22 cellular contexts compared by ENCODE assay signal in the genomic region with DNA sequence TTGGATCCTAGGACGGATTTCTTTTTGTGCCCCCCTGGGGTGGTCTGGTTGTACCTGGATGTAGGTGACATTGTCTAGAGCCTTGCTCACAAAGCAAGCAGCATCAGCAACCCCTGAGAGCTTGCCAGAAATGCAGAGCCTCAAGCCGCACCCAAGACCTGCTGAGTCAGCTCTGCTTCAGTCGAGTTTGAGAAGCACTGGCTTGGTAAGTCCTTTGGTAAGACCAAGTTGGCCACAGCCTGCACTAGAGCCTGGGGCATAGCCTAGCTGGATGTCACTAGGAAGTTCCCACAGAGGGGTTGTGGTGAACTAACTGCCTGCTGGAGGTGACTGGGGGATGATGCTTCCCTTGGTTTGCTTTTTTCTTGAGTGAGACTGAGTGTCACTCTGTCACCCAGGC. TPM values are rescaled to one million over a fixed set of nuclear protein-coding genes. Genes with fewer than 3 reads are reported as not detected.
DNase-seq lines count a peak whose midpoint lies in the region; ATAC-seq, FAIRE-seq and TF ChIP-seq lines count a peak whose summit lies in the region.
"Had no signal": no experiment of that assay in that cellular context is flagged by ENCODE, and none has a peak within 500 bp of the region (broad histone marks: within the 10 kb centered on the region; RNA-seq: fewer than 3 reads in every experiment).

No MANE protein-coding gene starts in this region.

- peak overlapping the region in 1 of 2 experiments; percentile 78; a peak in 1 of 4 replicates for H3K4me2 ChIP-seq in H1 (ENCODE audit: insufficient read depth in 1 of 2, low read depth in 2 of 2, low read length in 2 of 2)

- H2BK5ac ChIP-seq in H1 (ENCODE audit: low read depth, low read length), result no peak overlapping the region

- TF ChIP-seq CTCF in H1 (IDR thresholded peaks at IDR 0.05; ENCODE audit: control extremely low read depth in 1 of 3, insufficient read depth in 1 of 3, low read depth in 1 of 3, low read length in 3 of 3) (no peak), osteocyte (IDR thresholded peaks at IDR 0.05) (no peak), chondrocyte (IDR thresholded peaks at IDR 0.05) (no peak)

- H3K23ac ChIP-seq in H1 (ENCODE audit: insufficient read length), result no peak overlapping the region

- no peak overlapping the region for H2BK20ac ChIP-seq in H1 (ENCODE audit: low read length)

- H3K18ac ChIP-seq in H1 (ENCODE audit: extremely low read depth, low read length), result no peak overlapping the region

- H2BK15ac ChIP-seq in H1 (ENCODE audit: low read length), result no peak overlapping the region

- no peaks in the 10 kb centered on the region for H3K79me2 ChIP-seq in H1 (ENCODE audit: control insufficient read depth in 1 of 2, insufficient read depth in 2 of 2, low read length in 2 of 2)

- no peaks in the 10 kb centered on the region for H3K9me3 ChIP-seq in H1 (ENCODE audit: insufficient read depth in 2 of 2, low read depth in 1 of 2, low read length in 1 of 2)
- H3K9me3 ChIP-seq: colonic mucosa, stomach, uterus had no signal

- CTCF ChIA-PET in H1 (lab: Charles Lee; ENCODE audit: partially characterized antibody), result no interaction called here

- H3K56ac ChIP-seq in H1 (replicated peaks; ENCODE audit: insufficient read length, low read depth, low read length), result no peak overlapping the region

- H3K4me1 ChIP-seq in H1 (replicated peaks in 1 of 4; ENCODE audit: control insufficient read depth in 3 of 4, insufficient read depth in 4 of 4, low read length in 3 of 4), result no peaks in the 10 kb centered on the region; a peak in 1 of 7 replicates
- H3K4me1 ChIP-seq: colonic mucosa had no signal

- no peak for TF ChIP-seq EP300 in H1 (IDR thresholded peaks at IDR 0.05; ENCODE audit: borderline replicate concordance in 1 of 2, low read depth in 2 of 2, low read length in 2 of 2)

- H4K91ac ChIP-seq in H1 (replicated peaks; ENCODE audit: insufficient read length, low read length), result no peak overlapping the region

- H4K8ac ChIP-seq in H1 (ENCODE audit: extremely low read depth, insufficient read depth, low read length), result 0 out of 2 replicates have a peak overlapping the region, but pooled peaks have one; percentile 78

- no peak overlapping the region for H3K4ac ChIP-seq in H1 (replicated peaks; ENCODE audit: insufficient read length, low read depth, low read length)

- ATAC-seq in left colon (peak; percentile 51), GM21381 (IDR thresholded peaks at IDR 0.05; ENCODE audit: unreplicated experiment) (no peak)
- ATAC-seq: activated CD4-positive, alpha-beta T cell treated with anti-CD3 and anti-CD28 coated beads for 36 hours had no signal

- DNase-seq in ELF-1 (ENCODE audit: low read depth, low spot score), result peak; percentile 66
- DNase-seq in NCI-H146 (lab: John Stamatoyannopoulos, UW), result peak; percentile 34
- DNase-seq in H1 (ENCODE audit: low read depth in 1 of 2, low spot score in 2 of 2), result no peak
- no peak for DNase-seq in left colon
- no peak for DNase-seq in osteocyte (ENCODE audit: extremely low spot score, unreplicated experiment)
- no peak for DNase-seq in chondrocyte (ENCODE audit: low spot score)
- no peak for DNase-seq in 8988T
- DNase-seq: activated CD4-positive, alpha-beta T cell treated with anti-CD3 and anti-CD28 coated beads for 36 hours; activated CD8-positive, alpha-beta memory T cell treated with anti-CD3 and anti-CD28 coated beads, Interleukin-2, amount 50 U/mL, for 4 hours; activated effector memory CD4-positive, alpha-beta T cell treated with anti-CD3 and anti-CD28 coated beads, Interleukin-2, amount 50 U/mL, for 16 hours; colonic mucosa; COR-L47; midbrain; NCI-H1092; NCI-H2107; NCI-H526; stomach; uterus had no signal

- H3K4me3 Mint-ChIP-seq in osteocyte (ENCODE audit: unreplicated experiment), result no peak overlapping the region
- no peak overlapping the region for H3K4me3 Mint-ChIP-seq in chondrocyte (ENCODE audit: unreplicated experiment)
- H3K4me3 Mint-ChIP-seq: activated CD4-positive, alpha-beta T cell treated with anti-CD3 and anti-CD28 coated beads for 36 hours had no signal

- no peak overlapping the region for H3K27ac ChIP-seq in H1 (ENCODE audit: low read depth, low read length)
- H3K27ac ChIP-seq: colonic mucosa, SK-N-MC, stomach, uterus had no signal

- H4K20me1 ChIP-seq in H1 (replicated peaks in 1 of 2; ENCODE audit: control insufficient read depth in 1 of 2, insufficient read depth in 2 of 2, low read length in 2 of 2), result no peaks in the 10 kb centered on the region

- FAIRE-seq in H1 (lab: Jason Lieb, UNC), result no peak
- FAIRE-seq: G401.6 had no signal

- H2BK120ac ChIP-seq in H1 (replicated peaks; ENCODE audit: low read depth, low read length), result no peak overlapping the region

- no peaks in the 10 kb centered on the region for H3K4me1 Mint-ChIP-seq in osteocyte (ENCODE audit: unreplicated experiment)
- H3K4me1 Mint-ChIP-seq in chondrocyte (ENCODE audit: low read depth), result no peaks in the 10 kb centered on the region

- no peak overlapping the region for H4K5ac ChIP-seq in H1 (ENCODE audit: insufficient read length, low read depth, low read length)

- no peak overlapping the region for H2BK12ac ChIP-seq in H1 (ENCODE audit: low read depth, low read length)

- no peak overlapping the region for H3K9ac ChIP-seq in H1 (replicated peaks in 1 of 4; ENCODE audit: extremely low read depth in 1 of 4, low read depth in 3 of 4, low read length in 3 of 4)

- intact Hi-C loops in left colon (cut with DNase I, micrococcal nuclease), result no loop called here

- H3K27me3 Mint-ChIP-seq in osteocyte (ENCODE audit: unreplicated experiment) (peaks cover 14% of the 10 kb centered on the region), chondrocyte (ENCODE audit: low read depth) (peaks cover 8% of the 10 kb centered on the region)

- no peak overlapping the region for H3K14ac ChIP-seq in H1 (ENCODE audit: insufficient read length)

- 76% methylated on average over 3 of the region's 3 CpGs; no CpG with 5 or more reads in 1 of the 2 experiments for WGBS in H1 (ENCODE audit: extremely low coverage in 1 of 2, insufficient coverage in 1 of 2, insufficient read length in 1 of 2, insufficient replicate concordance in 2 of 2, low coverage in 1 of 2, low lambda C conversion rate in 2 of 2, missing lambda C conversion rate in 1 of 2), 2 experiments

- POLR2A ChIA-PET in H1 (lab: Charles Lee; ENCODE audit: partially characterized antibody), result no interaction called here

- no peak for TF ChIP-seq RAD21 in H1 (IDR thresholded peaks at IDR 0.05 in 1 of 2, conservative IDR thresholded peaks at IDR 0.05 in 1 of 2; ENCODE audit: low read depth in 2 of 2, low read length in 2 of 2)

- H3K36me3 ChIP-seq in H1 (ENCODE audit: control insufficient read depth in 2 of 4, insufficient read depth in 4 of 4, low read length in 3 of 4), result no peaks in the 10 kb centered on the region
- H3K36me3 ChIP-seq: colonic mucosa, stomach, uterus had no signal

- H2AK5ac ChIP-seq in H1 (ENCODE audit: low read depth, low read length), result no peak overlapping the region

- no peak overlapping the region for H2AFZ ChIP-seq in H1 (ENCODE audit: low read length)

- H3K9me3 Mint-ChIP-seq in osteocyte (ENCODE audit: unreplicated experiment) (no peaks in the 10 kb centered on the region), chondrocyte (ENCODE audit: low read depth) (no peaks in the 10 kb centered on the region)

- H3K27me3 ChIP-seq in H1 (replicated peaks in 1 of 4; ENCODE audit: control insufficient read depth in 3 of 4, extremely low read depth in 1 of 4, insufficient read depth in 3 of 4, low read length in 3 of 4), result no peaks in the 10 kb centered on the region
- H3K27me3 ChIP-seq: colonic mucosa, uterus had no signal

- H3K27ac Mint-ChIP-seq in osteocyte (ENCODE audit: unreplicated experiment), result no peak overlapping the region
- H3K27ac Mint-ChIP-seq in chondrocyte (ENCODE audit: unreplicated experiment), result no peak overlapping the region
- H3K27ac Mint-ChIP-seq: activated CD4-positive, alpha-beta T cell treated with anti-CD3 and anti-CD28 coated beads for 36 hours had no signal

- H3K4me3 ChIP-seq in H1 (ENCODE audit: extremely low read depth in 1 of 4, insufficient read depth in 2 of 4, low read depth in 3 of 4, low read length in 4 of 4), result no peak overlapping the region
- H3K4me3 ChIP-seq: SK-N-MC had no signal

- TF ChIP-seq POLR2A in H1 (IDR thresholded peaks at IDR 0.05; ENCODE audit: control extremely low read depth in 1 of 2, low read depth in 2 of 2, low read length in 2 of 2), result no peak

- H3K23me2 ChIP-seq in H1 (ENCODE audit: low read depth, low read length), result no peaks in the 10 kb centered on the region

- H3K79me1 ChIP-seq in H1 (ENCODE audit: low read depth, low read length), result no peaks in the 10 kb centered on the region

- H3K36me3 Mint-ChIP-seq in osteocyte (ENCODE audit: unreplicated experiment) (no peaks in the 10 kb centered on the region), chondrocyte (ENCODE audit: low read depth) (no peaks in the 10 kb centered on the region)

RNA-seq across cellular contexts. Expression of gene ABCG5, which starts 6.2 kb away (rescaled TPM):
- total RNA-seq in H1 (2021; fragmentation: NEBNext Ultra II Directional; extraction: Animal tissue kit (Norgen Biotek cat#: 25700)), result not detected in 2 replicates
- polyA plus RNA-seq in H1 (2011; rRNA removed), result not detected in 2 replicates
- polyA plus RNA-seq in H1 (2011; cell fraction: cytosol; rRNA removed), result 0.06 TPM
- not detected for polyA plus RNA-seq in H1 (2011; cell fraction: nucleus; rRNA removed)
- not detected in 4 replicates for polyA plus RNA-seq in H1 (2012, experiment 1 of 2)
- not detected for polyA plus RNA-seq in H1 (2012, experiment 2 of 2)
- polyA plus RNA-seq in H1 (2013, experiment 1 of 2), result 0.02 TPM
- polyA plus RNA-seq in H1 (2013, experiment 2 of 2), result not detected
- polyA minus RNA-seq in H1 (2011; rRNA and poly(A)+ RNA removed), result not detected in 2 replicates
- polyA minus RNA-seq in H1 (2011; cell fraction: cytosol; rRNA and poly(A)+ RNA removed), result not detected
- polyA minus RNA-seq in H1 (2011; cell fraction: nucleus; rRNA and poly(A)+ RNA removed), result not detected
- total RNA-seq in left colon (under 1 TPM; 0.09 to 0.14 TPM), osteocyte (not detected in 2 replicates), chondrocyte (not detected in 3 replicates)
- total RNA-seq: activated CD4-positive, alpha-beta T cell treated with anti-CD3 and anti-CD28 coated beads for 36 hours; kidney epithelial cell; uterus had no signal
- polyA plus RNA-seq: stomach had no signal

RNA-seq across cellular contexts. Expression of gene ABCG8, which starts 6.3 kb away (rescaled TPM):
- total RNA-seq in H1 (2021; fragmentation: NEBNext Ultra II Directional; extraction: Animal tissue kit (Norgen Biotek cat#: 25700)), result not detected in 2 replicates
- polyA plus RNA-seq in H1 (2011; rRNA removed), result 0.02 TPM in 1 of 2 replicates, not detected in the other
- polyA plus RNA-seq in H1 (2011; cell fraction: cytosol; rRNA removed), result not detected
- polyA plus RNA-seq in H1 (2011; cell fraction: nucleus; rRNA removed), result not detected
- polyA plus RNA-seq in H1 (2012, experiment 1 of 2), result not detected in 4 replicates
- not detected for polyA plus RNA-seq in H1 (2012, experiment 2 of 2)
- polyA plus RNA-seq in H1 (2013, experiment 1 of 2), result not detected
- not detected for polyA plus RNA-seq in H1 (2013, experiment 2 of 2)
- polyA minus RNA-seq in H1 (2011; rRNA and poly(A)+ RNA removed), result 0.06 TPM in 1 of 2 replicates, not detected in the other
- not detected for polyA minus RNA-seq in H1 (2011; cell fraction: cytosol; rRNA and poly(A)+ RNA removed)
- not detected for polyA minus RNA-seq in H1 (2011; cell fraction: nucleus; rRNA and poly(A)+ RNA removed)
- total RNA-seq in left colon (under 1 TPM; 0.53 to 0.67 TPM), osteocyte (not detected in 2 replicates), chondrocyte (not detected in 3 replicates)
- total RNA-seq: activated CD4-positive, alpha-beta T cell treated with anti-CD3 and anti-CD28 coated beads for 36 hours; kidney epithelial cell had no signal
- polyA plus RNA-seq: stomach had no signal

RNA-seq across cellular contexts. Expression of gene DYNC2LI1, which starts 58.6 kb away (rescaled TPM):
- 6.4 and 7.6 TPM in 2 replicates for total RNA-seq in H1 (2021; fragmentation: NEBNext Ultra II Directional; extraction: Animal tissue kit (Norgen Biotek cat#: 25700))
- polyA plus RNA-seq in H1 (2011; rRNA removed), result 2.2 and 3.9 TPM in 2 replicates
- polyA plus RNA-seq in H1 (2011; cell fraction: cytosol; rRNA removed), result 7.0 TPM
- polyA plus RNA-seq in H1 (2011; cell fraction: nucleus; rRNA removed), result 0.70 TPM
- 5.3 to 6.4 TPM (median 5.4 TPM) in 4 replicates for polyA plus RNA-seq in H1 (2012, experiment 1 of 2)
- polyA plus RNA-seq in H1 (2012, experiment 2 of 2), result 0.85 TPM
- polyA plus RNA-seq in H1 (2013, experiment 1 of 2), result 7.5 TPM
- 7.8 TPM for polyA plus RNA-seq in H1 (2013, experiment 2 of 2)
- polyA minus RNA-seq in H1 (2011; rRNA and poly(A)+ RNA removed), result 2.0 and 4.9 TPM in 2 replicates
- polyA minus RNA-seq in H1 (2011; cell fraction: cytosol; rRNA and poly(A)+ RNA removed), result 2.3 TPM
- 4.0 TPM for polyA minus RNA-seq in H1 (2011; cell fraction: nucleus; rRNA and poly(A)+ RNA removed)
- total RNA-seq in left colon (10 to 100 TPM in 1 of 2 donors, 1 to 10 TPM in 1; 6.9 to 19.9 TPM), osteocyte (16.7 and 18.4 TPM in 2 replicates), chondrocyte (10.8 to 16.9 TPM (median 11.1 TPM) in 3 replicates)

Comparison
In these comparisons a context has a peak if more than half of its experiments do, and no peak if none do; other contexts are left out.
1. DNase-seq: peak in ELF-1 (single experiment) and NCI-H146 (single experiment); none in H1 (0 of 2), left colon (0 of 2), osteocyte (single experiment), chondrocyte (single experiment) and 8988T (single experiment).